ENCODE assay signal across 1 cellular context in the genomic region with DNA sequence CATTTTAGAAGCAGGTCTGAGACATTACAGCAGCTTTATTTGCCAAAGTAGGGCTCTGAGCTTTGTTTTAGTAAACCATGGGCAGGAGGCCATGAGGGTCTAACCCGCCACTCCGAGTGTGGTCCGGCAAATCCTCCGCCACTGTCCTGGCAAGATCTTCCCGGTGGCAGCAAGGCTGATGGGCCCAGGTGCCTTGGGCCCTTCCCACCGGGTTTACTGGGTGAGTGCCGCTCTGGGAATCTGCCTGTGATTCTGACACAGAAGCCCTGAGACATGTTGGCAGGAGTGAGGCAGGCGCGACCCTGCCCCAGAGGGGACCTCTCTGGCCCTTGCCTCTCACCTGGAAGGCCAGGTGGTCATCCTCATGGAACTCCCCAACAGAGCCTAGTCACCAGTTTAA.
TF ChIP-seq lines count a peak whose summit lies in the region.

No MANE protein-coding gene starts in this region.

TF ChIP-seq in GM23338, 12 proteins besides CTCF, POLR2A, EP300 and RAD21 (continued from another document):
- TF ChIP-seq ZNF462 (CRISPR knock-in tag; IDR thresholded peaks at IDR 0.05): no peak
